ENCODE assay signal across 1 cellular context in the genomic region with DNA sequence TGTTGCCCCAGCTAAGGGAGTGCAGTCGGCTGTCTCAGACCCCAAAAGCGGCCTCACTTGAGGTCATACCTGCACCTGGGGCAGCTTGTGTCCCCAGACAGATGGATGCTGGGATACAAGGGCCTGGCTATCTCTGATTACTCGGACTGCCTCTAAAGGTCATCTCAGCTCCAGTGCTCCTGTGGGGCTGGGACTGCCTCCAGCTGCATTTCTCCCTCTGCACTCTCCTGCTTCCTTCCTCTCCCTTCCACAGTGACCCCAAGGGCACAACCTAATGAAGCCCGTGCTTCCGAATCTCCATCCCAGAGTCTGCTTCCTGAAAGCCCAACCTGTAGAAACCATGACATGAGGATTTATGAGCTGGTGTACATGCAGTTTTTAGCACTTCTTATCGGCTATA.
TF ChIP-seq lines count a peak whose summit lies in the region.

No MANE protein-coding gene starts in this region.

TF ChIP-seq in endothelial cell of umbilical vein, 7 proteins besides CTCF, POLR2A, EP300 and RAD21:
- TF ChIP-seq EZH2 (IDR thresholded peaks at IDR 0.05; ENCODE audit: borderline replicate concordance, low read depth, low read length, severe bottlenecking) = no peak
- TF ChIP-seq, protein P1, sequence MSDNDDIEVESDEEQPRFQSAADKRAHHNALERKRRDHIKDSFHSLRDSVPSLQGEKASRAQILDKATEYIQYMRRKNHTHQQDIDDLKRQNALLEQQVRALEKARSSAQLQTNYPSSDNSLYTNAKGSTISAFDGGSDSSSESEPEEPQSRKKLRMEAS (IDR thresholded peaks at IDR 0.05; ENCODE audit: insufficient read depth, insufficient read length) = no peak
- no peak for TF ChIP-seq GATA2 (IDR thresholded peaks at IDR 0.05; ENCODE audit: insufficient read depth, insufficient read length, low read depth, low read length)
- no peak for TF ChIP-seq POLR2AphosphoS5 (IDR thresholded peaks at IDR 0.05; ENCODE audit: insufficient read depth, low read depth, low read length)
- TF ChIP-seq JUN (IDR thresholded peaks at IDR 0.05; ENCODE audit: borderline replicate concordance, insufficient read depth, insufficient read length, low read depth) = no peak
- TF ChIP-seq MYC (IDR thresholded peaks at IDR 0.05; ENCODE audit: low read depth, low read length) = no peak
- no peak for TF ChIP-seq FOS (IDR thresholded peaks at IDR 0.05; ENCODE audit: borderline replicate concordance, insufficient read depth, low read length)
